2 cellular contexts compared by ENCODE assay signal in the genomic region with DNA sequence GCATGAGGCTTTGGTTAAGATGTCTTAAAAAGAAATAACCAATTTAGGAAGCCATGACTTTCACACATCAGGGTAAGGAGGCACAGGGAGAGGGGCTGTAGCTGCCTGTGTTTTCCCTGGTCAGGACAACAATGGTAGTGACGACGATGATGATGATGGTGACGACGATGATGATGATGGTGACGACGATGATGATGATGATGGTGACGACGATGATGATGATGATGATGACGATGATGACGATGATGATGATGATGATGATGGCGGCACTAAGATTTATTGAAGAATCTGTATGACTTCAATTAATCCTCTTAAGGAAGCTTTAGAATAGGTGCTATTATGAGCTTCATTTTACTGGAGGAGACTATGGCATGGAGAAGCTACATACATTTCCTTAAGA.
TF ChIP-seq lines count a peak whose summit lies in the region.

No MANE protein-coding gene starts in this region.

TF ChIP-seq in SK-N-SH, 30 proteins besides CTCF, POLR2A, EP300 and RAD21:
- TF ChIP-seq, protein P1, sequence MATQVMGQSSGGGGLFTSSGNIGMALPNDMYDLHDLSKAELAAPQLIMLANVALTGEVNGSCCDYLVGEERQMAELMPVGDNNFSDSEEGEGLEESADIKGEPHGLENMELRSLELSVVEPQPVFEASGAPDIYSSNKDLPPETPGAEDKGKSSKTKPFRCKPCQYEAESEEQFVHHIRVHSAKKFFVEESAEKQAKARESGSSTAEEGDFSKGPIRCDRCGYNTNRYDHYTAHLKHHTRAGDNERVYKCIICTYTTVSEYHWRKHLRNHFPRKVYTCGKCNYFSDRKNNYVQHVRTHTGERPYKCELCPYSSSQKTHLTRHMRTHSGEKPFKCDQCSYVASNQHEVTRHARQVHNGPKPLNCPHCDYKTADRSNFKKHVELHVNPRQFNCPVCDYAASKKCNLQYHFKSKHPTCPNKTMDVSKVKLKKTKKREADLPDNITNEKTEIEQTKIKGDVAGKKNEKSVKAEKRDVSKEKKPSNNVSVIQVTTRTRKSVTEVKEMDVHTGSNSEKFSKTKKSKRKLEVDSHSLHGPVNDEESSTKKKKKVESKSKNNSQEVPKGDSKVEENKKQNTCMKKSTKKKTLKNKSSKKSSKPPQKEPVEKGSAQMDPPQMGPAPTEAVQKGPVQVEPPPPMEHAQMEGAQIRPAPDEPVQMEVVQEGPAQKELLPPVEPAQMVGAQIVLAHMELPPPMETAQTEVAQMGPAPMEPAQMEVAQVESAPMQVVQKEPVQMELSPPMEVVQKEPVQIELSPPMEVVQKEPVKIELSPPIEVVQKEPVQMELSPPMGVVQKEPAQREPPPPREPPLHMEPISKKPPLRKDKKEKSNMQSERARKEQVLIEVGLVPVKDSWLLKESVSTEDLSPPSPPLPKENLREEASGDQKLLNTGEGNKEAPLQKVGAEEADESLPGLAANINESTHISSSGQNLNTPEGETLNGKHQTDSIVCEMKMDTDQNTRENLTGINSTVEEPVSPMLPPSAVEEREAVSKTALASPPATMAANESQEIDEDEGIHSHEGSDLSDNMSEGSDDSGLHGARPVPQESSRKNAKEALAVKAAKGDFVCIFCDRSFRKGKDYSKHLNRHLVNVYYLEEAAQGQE (IDR thresholded peaks at IDR 0.05; ENCODE audit: low read depth, low read length): no peak
- TF ChIP-seq GATA2 (CRISPR knock-in tag; IDR thresholded peaks at IDR 0.05): no peak

TF ChIP-seq in SK-N-SH treated with all-trans-retinoic acid at 6 μM for 48 hours, 23 proteins besides CTCF, POLR2A, EP300 and RAD21 (continued from another document):
- TF ChIP-seq, protein P2, sequence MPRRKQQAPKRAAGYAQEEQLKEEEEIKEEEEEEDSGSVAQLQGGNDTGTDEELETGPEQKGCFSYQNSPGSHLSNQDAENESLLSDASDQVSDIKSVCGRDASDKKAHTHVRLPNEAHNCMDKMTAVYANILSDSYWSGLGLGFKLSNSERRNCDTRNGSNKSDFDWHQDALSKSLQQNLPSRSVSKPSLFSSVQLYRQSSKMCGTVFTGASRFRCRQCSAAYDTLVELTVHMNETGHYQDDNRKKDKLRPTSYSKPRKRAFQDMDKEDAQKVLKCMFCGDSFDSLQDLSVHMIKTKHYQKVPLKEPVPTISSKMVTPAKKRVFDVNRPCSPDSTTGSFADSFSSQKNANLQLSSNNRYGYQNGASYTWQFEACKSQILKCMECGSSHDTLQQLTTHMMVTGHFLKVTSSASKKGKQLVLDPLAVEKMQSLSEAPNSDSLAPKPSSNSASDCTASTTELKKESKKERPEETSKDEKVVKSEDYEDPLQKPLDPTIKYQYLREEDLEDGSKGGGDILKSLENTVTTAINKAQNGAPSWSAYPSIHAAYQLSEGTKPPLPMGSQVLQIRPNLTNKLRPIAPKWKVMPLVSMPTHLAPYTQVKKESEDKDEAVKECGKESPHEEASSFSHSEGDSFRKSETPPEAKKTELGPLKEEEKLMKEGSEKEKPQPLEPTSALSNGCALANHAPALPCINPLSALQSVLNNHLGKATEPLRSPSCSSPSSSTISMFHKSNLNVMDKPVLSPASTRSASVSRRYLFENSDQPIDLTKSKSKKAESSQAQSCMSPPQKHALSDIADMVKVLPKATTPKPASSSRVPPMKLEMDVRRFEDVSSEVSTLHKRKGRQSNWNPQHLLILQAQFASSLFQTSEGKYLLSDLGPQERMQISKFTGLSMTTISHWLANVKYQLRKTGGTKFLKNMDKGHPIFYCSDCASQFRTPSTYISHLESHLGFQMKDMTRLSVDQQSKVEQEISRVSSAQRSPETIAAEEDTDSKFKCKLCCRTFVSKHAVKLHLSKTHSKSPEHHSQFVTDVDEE (CRISPR knock-in tag; IDR thresholded peaks at IDR 0.05): no peak
- TF ChIP-seq SNAI2 (CRISPR knock-in tag; IDR thresholded peaks at IDR 0.05) (no peak), GLIS3 (CRISPR knock-in tag; IDR thresholded peaks at IDR 0.05) (no peak)
